ENCODE assay signal across 8 cellular contexts in genomic region chr1:60978421-60979357, GRCh38.
DNase-seq lines count a peak whose midpoint lies in the region; ATAC-seq and TF ChIP-seq lines count a peak whose summit lies in the region.

No MANE protein-coding gene starts in this region.

- no peaks in the 10 kb centered on the region for H3K9me3 Mint-ChIP-seq in activated T-helper 1 cell treated with anti-CD3 and anti-CD28 coated beads, Interleukin-12 subunit alpha, Interleukin-12 subunit beta, Interleukin-2, Interleukin-4 antibody, amounts not matched to agents 30 ng/mL and 10 ng/mL and 1 ng/mL, durations not matched to agents 14 hours and 24 hours and 36 hours

- H2BK120ac ChIP-seq in IMR-90 (ENCODE audit: low read depth, low read length) = no peak overlapping the region

- no peak overlapping the region for H3K9ac ChIP-seq in IMR-90 (ENCODE audit: low read depth, low read length)

- H3K4me2 ChIP-seq in IMR-90 (ENCODE audit: low read depth, low read length) = no peak overlapping the region

- TF ChIP-seq POLR2A in IMR-90 (IDR thresholded peaks at IDR 0.05; ENCODE audit: low read depth, low read length) (no peak), esophagus squamous epithelium (IDR thresholded peaks at IDR 0.05) (no peak)

- no peaks in the 10 kb centered on the region for H3K36me3 Mint-ChIP-seq in activated T-helper 1 cell treated with anti-CD3 and anti-CD28 coated beads, Interleukin-12 subunit alpha, Interleukin-12 subunit beta, Interleukin-2, Interleukin-4 antibody, amounts not matched to agents 30 ng/mL and 10 ng/mL and 1 ng/mL, durations not matched to agents 14 hours and 24 hours and 36 hours (ENCODE audit: low read depth)

- H3K27ac ChIP-seq in IMR-90 (ENCODE audit: insufficient read depth, low read length) (no peak overlapping the region), esophagus squamous epithelium (no peak overlapping the region), psoas muscle (no peak overlapping the region)

- POLR2A ChIA-PET in IMR-90 (lab: Charles Lee; ENCODE audit: unreplicated experiment) = no interaction called here

- TF ChIP-seq CTCF in IMR-90 (conservative IDR thresholded peaks at IDR 0.05; ENCODE audit: low read depth, low read length) (peak; percentile 72), esophagus squamous epithelium (IDR thresholded peaks at IDR 0.05) (peak; percentile 30 to 84 (median 60)), psoas muscle (IDR thresholded peaks at IDR 0.05) (peak; percentile 49)

- no TSS peak for BruUV-seq in IMR-90 (replicated peaks; lab: Mats Ljungman, UMichigan)

- CTCF ChIA-PET in IMR-90 (lab: Yijun Ruan, JAX) = interaction anchor here (0.5 to 0.7 kb wide), 3 partner anchors 79 to 474 kb away, joined by 3 to 4 read pairs (median 3); no protein-coding TSS in a partner anchor

- no peak overlapping the region for H4K91ac ChIP-seq in IMR-90 (ENCODE audit: insufficient read depth, low read depth, low read length)

- H3K4me3 ChIP-seq in IMR-90 (ENCODE audit: insufficient read depth, low read depth, low read length) (no peak overlapping the region), esophagus squamous epithelium (no peak overlapping the region), psoas muscle (no peak overlapping the region)

- dilution Hi-C loops in IMR-90 (cut with HindIII; ENCODE audit: low sequenced_read_pairs, unreplicated experiment) = no loop called here

- no peak overlapping the region for H2AK5ac ChIP-seq in IMR-90 (ENCODE audit: low read depth, low read length)

- no peak overlapping the region for H3K18ac ChIP-seq in IMR-90 (ENCODE audit: low read depth, low read length)

- no peak overlapping the region for H2BK20ac ChIP-seq in IMR-90 (ENCODE audit: low read depth, low read length)

- DNase-seq in GM03348 (ENCODE audit: low spot score) (peak; percentile 59), IMR-90 (peak; percentile 50), esophagus squamous epithelium (lab: John Stamatoyannopoulos, UW) (no peak), psoas muscle (peak; percentile 20 to 59), T1000 (lab: John Stamatoyannopoulos, UW) (no peak)
- DNase-seq in activated CD4-positive, alpha-beta T cell treated with anti-CD3 and anti-CD28 coated beads for 1 hour = peak; percentile 14
- DNase-seq in activated T-helper 1 cell treated with anti-CD3 and anti-CD28 coated beads, Interleukin-12 subunit alpha, Interleukin-12 subunit beta, Interleukin-2, Interleukin-4 antibody, amounts not matched to agents 30 ng/mL and 10 ng/mL and 1 ng/mL, durations not matched to agents 14 hours and 24 hours and 36 hours (ENCODE audit: low spot score) = no peak

- H3K9me3 ChIP-seq in IMR-90 (ENCODE audit: control insufficient read depth, insufficient read depth, low read length) (no peaks in the 10 kb centered on the region), esophagus squamous epithelium (no peaks in the 10 kb centered on the region), psoas muscle (no peaks in the 10 kb centered on the region)

- H3K14ac ChIP-seq in IMR-90 (replicated peaks; ENCODE audit: low read depth, low read length) = no peak overlapping the region

- H3K4me1 ChIP-seq in IMR-90 (ENCODE audit: control insufficient read depth, insufficient read depth, low read length) (no peaks in the 10 kb centered on the region), esophagus squamous epithelium (peaks cover 0 to 12% (median 6%) of the 10 kb centered on the region in 3 donors), psoas muscle (no peaks in the 10 kb centered on the region)

- TF ChIP-seq RAD21 in IMR-90 (IDR thresholded peaks at IDR 0.05; ENCODE audit: low read length) = peak; percentile 80

- H3K27me3 Mint-ChIP-seq in activated T-helper 1 cell treated with anti-CD3 and anti-CD28 coated beads, Interleukin-12 subunit alpha, Interleukin-12 subunit beta, Interleukin-2, Interleukin-4 antibody, amounts not matched to agents 30 ng/mL and 10 ng/mL and 1 ng/mL, durations not matched to agents 14 hours and 24 hours and 36 hours (ENCODE audit: insufficient read depth) = peaks cover 4% of the 10 kb centered on the region

- H3K27ac Mint-ChIP-seq in activated T-helper 1 cell treated with anti-CD3 and anti-CD28 coated beads, Interleukin-12 subunit alpha, Interleukin-12 subunit beta, Interleukin-2, Interleukin-4 antibody, amounts not matched to agents 30 ng/mL and 10 ng/mL and 1 ng/mL, durations not matched to agents 14 hours and 24 hours and 36 hours = no peak overlapping the region

- in situ Hi-C loops in IMR-90 (cut with MboI; ENCODE audit: low sequenced_read_pairs) = loop anchor here (10.0 kb wide), 2 partner anchors 476 to 866 kb away; no protein-coding TSS in a partner anchor

- H4K5ac ChIP-seq in IMR-90 (ENCODE audit: low read depth, low read length) = no peak overlapping the region

- WGBS in IMR-90 (ENCODE audit: extremely low coverage in 2 of 2, insufficient read length in 1 of 2), 2 experiments = no CpG with 5 or more reads among the region's 4 CpGs
- 33 to 43% methylated on average over 4 of the region's 4 CpGs for WGBS in esophagus squamous epithelium, 2 donors
- 67 to 88% (median 83%) methylated on average over 4 of the region's 4 CpGs for WGBS in psoas muscle, 3 donors

- no peak overlapping the region for H3K23ac ChIP-seq in IMR-90 (ENCODE audit: low read depth, low read length)

- H3K36me3 ChIP-seq in IMR-90 (ENCODE audit: control insufficient read depth, insufficient read depth, low read length) (no peaks in the 10 kb centered on the region), esophagus squamous epithelium (no peaks in the 10 kb centered on the region), psoas muscle (ENCODE audit: insufficient read depth in 1 of 2, low read depth in 1 of 2) (no peaks in the 10 kb centered on the region)

- H2AFZ ChIP-seq in IMR-90 (replicated peaks; ENCODE audit: low read length, poor library complexity) = no peak overlapping the region

- intact Hi-C loops in IMR-90 (cut with micrococcal nuclease) = loop anchor here (1.0 to 2.0 kb wide), 5 partner anchors 64 to 874 kb away; no protein-coding TSS in a partner anchor
- intact Hi-C loops in esophagus squamous epithelium (cut with DNase I) = loop anchor here (5.0 kb wide), 1 partner anchor 64 kb away; no protein-coding TSS in a partner anchor
- intact Hi-C loops in psoas muscle (cut with DNase I) = loop anchor here in 1 of 2 donors (5.0 to 10.0 kb wide), 2 partner anchors 64 to 476 kb away; no protein-coding TSS in a partner anchor
- intact Hi-C loops in activated T-helper 1 cell treated with anti-CD3 and anti-CD28 coated beads, Interleukin-12 subunit alpha, Interleukin-12 subunit beta, Interleukin-2, Interleukin-4 antibody, amounts not matched to agents 30 ng/mL and 10 ng/mL and 1 ng/mL, durations not matched to agents 14 hours and 24 hours and 36 hours (cut with micrococcal nuclease) = loop anchor here (1.0 to 2.0 kb wide), 2 partner anchors 64 to 475 kb away; no protein-coding TSS in a partner anchor

- H3K9me1 ChIP-seq in IMR-90 (ENCODE audit: insufficient read depth, low read length) = no peaks in the 10 kb centered on the region

- no peak overlapping the region for H4K8ac ChIP-seq in IMR-90 (ENCODE audit: low read depth in 2 of 2, low read length in 2 of 2)

- H3K27me3 ChIP-seq in IMR-90 (ENCODE audit: control insufficient read depth, insufficient read depth, low read length) (no peaks in the 10 kb centered on the region), esophagus squamous epithelium (peaks cover 0 to 4% (median 0%) of the 10 kb centered on the region in 4 donors), psoas muscle (ENCODE audit: insufficient read depth in 3 of 3, low read length in 2 of 3) (peaks cover 0 to 2% (median 0%) of the 10 kb centered on the region in 3 donors)

- H2AK9ac ChIP-seq in IMR-90 (replicated peaks; ENCODE audit: low read depth, low read length, poor library complexity) = no peak overlapping the region

- H3K56ac ChIP-seq in IMR-90 (ENCODE audit: extremely low read depth, insufficient read depth, low read length) = no peak overlapping the region

- no peak overlapping the region for H3K4me3 Mint-ChIP-seq in activated T-helper 1 cell treated with anti-CD3 and anti-CD28 coated beads, Interleukin-12 subunit alpha, Interleukin-12 subunit beta, Interleukin-2, Interleukin-4 antibody, amounts not matched to agents 30 ng/mL and 10 ng/mL and 1 ng/mL, durations not matched to agents 14 hours and 24 hours and 36 hours

- no peak overlapping the region for H2BK15ac ChIP-seq in IMR-90 (ENCODE audit: low read depth, low read length)

- no peaks in the 10 kb centered on the region for H3K79me1 ChIP-seq in IMR-90 (ENCODE audit: low read depth in 1 of 2, low read length in 2 of 2)

- H2BK5ac ChIP-seq in IMR-90 (ENCODE audit: low read depth, low read length, poor library complexity, severe bottlenecking) = no peak overlapping the region

- H3K4ac ChIP-seq in IMR-90 (ENCODE audit: low read depth, low read length) = no peak overlapping the region

- ATAC-seq in GM21717 (IDR thresholded peaks at IDR 0.05; ENCODE audit: unreplicated experiment) (peak; percentile 73), IMR-90 (ENCODE audit: low read depth) (peak; percentile 97), psoas muscle (peak in 3 of 4 donors; percentile 67 to 91 (median 82))

- no peaks in the 10 kb centered on the region for H3K4me1 Mint-ChIP-seq in activated T-helper 1 cell treated with anti-CD3 and anti-CD28 coated beads, Interleukin-12 subunit alpha, Interleukin-12 subunit beta, Interleukin-2, Interleukin-4 antibody, amounts not matched to agents 30 ng/mL and 10 ng/mL and 1 ng/mL, durations not matched to agents 14 hours and 24 hours and 36 hours (ENCODE audit: low read depth)

- H4K20me1 ChIP-seq in IMR-90 (ENCODE audit: insufficient read depth, low read length) = no peaks in the 10 kb centered on the region

TF ChIP-seq in IMR-90, 13 proteins besides CTCF, POLR2A, EP300 and RAD21:
- TF ChIP-seq MXI1 (IDR thresholded peaks at IDR 0.05; ENCODE audit: borderline replicate concordance, low read depth, low read length) = no peak
- peak; percentile 56 for TF ChIP-seq SMC3 (IDR thresholded peaks at IDR 0.05; ENCODE audit: low read depth, low read length)

Comparison
In these comparisons a context has a peak if more than half of its experiments do, and no peak if none do; other contexts are left out.
1. DNase-seq: peak in GM03348 (single experiment), IMR-90 (single experiment), activated CD4-positive, alpha-beta T cell treated with anti-CD3 and anti-CD28 coated beads for 1 hour (single experiment) and psoas muscle (2 of 2); none in esophagus squamous epithelium (single experiment), activated T-helper 1 cell treated with anti-CD3 and anti-CD28 coated beads, Interleukin-12 subunit alpha, Interleukin-12 subunit beta, Interleukin-2, Interleukin-4 antibody, amounts not matched to agents 30 ng/mL and 10 ng/mL and 1 ng/mL, durations not matched to agents 14 hours and 24 hours and 36 hours (single experiment) and T1000 (single experiment).
2. Peak in every context shown above with its lines, with median percentiles within 50 percentile points of each other: ATAC-seq and CTCF ChIP-seq.